ENCODE assay signal across 1 cellular context in the genomic region with DNA sequence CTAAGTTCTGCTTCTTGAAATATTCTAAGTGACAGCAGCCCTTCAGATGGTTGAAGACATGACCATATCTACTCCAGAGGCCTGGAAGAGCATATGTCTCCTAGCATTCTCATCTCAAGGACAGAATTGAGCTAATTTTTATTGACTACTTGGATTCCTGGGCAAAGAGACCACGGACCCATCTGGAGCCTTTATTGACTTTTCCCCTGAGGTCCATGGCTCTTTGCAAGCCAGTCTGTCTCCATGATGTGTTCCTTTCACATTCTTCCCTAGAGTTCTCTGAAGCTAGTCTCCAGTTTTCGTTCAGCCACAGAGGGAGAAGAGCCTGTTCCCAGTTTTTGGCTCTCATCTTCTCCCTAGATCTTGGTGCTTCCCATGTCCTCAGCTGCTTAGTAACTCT.
TF ChIP-seq lines count a peak whose summit lies in the region.

No MANE protein-coding gene starts in this region.

TF ChIP-seq in GM23338, 12 proteins besides CTCF, POLR2A, EP300 and RAD21 (continued from another document):
- TF ChIP-seq, protein P1, sequence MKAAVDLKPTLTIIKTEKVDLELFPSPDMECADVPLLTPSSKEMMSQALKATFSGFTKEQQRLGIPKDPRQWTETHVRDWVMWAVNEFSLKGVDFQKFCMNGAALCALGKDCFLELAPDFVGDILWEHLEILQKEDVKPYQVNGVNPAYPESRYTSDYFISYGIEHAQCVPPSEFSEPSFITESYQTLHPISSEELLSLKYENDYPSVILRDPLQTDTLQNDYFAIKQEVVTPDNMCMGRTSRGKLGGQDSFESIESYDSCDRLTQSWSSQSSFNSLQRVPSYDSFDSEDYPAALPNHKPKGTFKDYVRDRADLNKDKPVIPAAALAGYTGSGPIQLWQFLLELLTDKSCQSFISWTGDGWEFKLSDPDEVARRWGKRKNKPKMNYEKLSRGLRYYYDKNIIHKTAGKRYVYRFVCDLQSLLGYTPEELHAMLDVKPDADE (IDR thresholded peaks at IDR 0.05), result no peak
- TF ChIP-seq EZH2phosphoT487 (IDR thresholded peaks at IDR 0.05; ENCODE audit: unreplicated experiment), result no peak
- TF ChIP-seq POLR2AphosphoS5 (IDR thresholded peaks at IDR 0.05; ENCODE audit: low read depth), result no peak
- TF ChIP-seq ZNF331 (CRISPR knock-in tag; IDR thresholded peaks at IDR 0.05; ENCODE audit: low read depth), result no peak
- TF ChIP-seq STAT1 (IDR thresholded peaks at IDR 0.05; ENCODE audit: unreplicated experiment), result no peak
- no peak for TF ChIP-seq ZNF114 (CRISPR knock-in tag; IDR thresholded peaks at IDR 0.05)
- TF ChIP-seq, protein P2, sequence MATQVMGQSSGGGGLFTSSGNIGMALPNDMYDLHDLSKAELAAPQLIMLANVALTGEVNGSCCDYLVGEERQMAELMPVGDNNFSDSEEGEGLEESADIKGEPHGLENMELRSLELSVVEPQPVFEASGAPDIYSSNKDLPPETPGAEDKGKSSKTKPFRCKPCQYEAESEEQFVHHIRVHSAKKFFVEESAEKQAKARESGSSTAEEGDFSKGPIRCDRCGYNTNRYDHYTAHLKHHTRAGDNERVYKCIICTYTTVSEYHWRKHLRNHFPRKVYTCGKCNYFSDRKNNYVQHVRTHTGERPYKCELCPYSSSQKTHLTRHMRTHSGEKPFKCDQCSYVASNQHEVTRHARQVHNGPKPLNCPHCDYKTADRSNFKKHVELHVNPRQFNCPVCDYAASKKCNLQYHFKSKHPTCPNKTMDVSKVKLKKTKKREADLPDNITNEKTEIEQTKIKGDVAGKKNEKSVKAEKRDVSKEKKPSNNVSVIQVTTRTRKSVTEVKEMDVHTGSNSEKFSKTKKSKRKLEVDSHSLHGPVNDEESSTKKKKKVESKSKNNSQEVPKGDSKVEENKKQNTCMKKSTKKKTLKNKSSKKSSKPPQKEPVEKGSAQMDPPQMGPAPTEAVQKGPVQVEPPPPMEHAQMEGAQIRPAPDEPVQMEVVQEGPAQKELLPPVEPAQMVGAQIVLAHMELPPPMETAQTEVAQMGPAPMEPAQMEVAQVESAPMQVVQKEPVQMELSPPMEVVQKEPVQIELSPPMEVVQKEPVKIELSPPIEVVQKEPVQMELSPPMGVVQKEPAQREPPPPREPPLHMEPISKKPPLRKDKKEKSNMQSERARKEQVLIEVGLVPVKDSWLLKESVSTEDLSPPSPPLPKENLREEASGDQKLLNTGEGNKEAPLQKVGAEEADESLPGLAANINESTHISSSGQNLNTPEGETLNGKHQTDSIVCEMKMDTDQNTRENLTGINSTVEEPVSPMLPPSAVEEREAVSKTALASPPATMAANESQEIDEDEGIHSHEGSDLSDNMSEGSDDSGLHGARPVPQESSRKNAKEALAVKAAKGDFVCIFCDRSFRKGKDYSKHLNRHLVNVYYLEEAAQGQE (IDR thresholded peaks at IDR 0.05; ENCODE audit: unreplicated experiment), result no peak
- no peak for TF ChIP-seq NANOG (IDR thresholded peaks at IDR 0.05; ENCODE audit: borderline replicate concordance)
- no peak for TF ChIP-seq CREB1 (CRISPR knock-in tag; IDR thresholded peaks at IDR 0.05; ENCODE audit: low read depth)
